1 cellular context compared by ENCODE assay signal in the genomic region with DNA sequence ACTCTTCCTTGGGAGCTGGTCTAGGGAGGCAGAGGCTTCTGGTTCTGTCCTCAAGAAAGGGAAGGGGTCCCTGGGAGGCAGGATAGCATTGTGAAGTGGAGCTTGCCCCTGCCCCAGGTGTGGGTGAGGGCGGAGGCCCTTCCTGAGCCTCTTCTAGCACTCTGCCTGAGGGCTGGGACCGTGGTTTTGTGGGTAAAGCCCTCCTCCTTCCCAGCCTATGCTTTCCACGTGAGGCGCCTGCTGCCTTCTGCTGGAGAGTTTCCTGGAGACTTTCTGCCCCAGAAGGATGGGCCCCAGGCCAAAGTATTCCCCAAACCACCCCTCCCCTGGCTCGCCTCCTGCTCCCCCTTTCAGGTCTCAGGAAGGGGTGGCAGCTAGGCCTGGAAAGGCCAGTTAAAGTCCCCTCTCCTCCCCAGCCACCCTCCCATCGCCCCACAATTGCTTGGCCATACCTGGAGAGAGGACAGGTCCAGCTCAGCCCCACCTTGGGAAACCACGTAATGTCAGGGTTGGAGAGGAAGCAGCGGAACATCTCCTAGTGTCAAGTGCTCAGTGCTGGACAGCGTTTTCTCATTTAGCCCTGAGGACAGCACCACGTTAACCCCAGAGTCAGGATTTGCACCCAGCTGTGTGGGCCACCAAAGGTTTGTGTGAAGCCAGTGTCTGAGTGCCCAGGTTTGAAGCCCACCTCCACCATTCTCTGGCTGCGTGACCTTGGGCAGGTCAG.
TF ChIP-seq lines count a peak whose summit lies in the region.

No MANE protein-coding gene starts in this region.

TF ChIP-seq in GM23338, 12 proteins besides CTCF, POLR2A, EP300 and RAD21:
- TF ChIP-seq POLR2AphosphoS5 (IDR thresholded peaks at IDR 0.05; ENCODE audit: low read depth) (no peak), ETS1 (IDR thresholded peaks at IDR 0.05) (no peak), NANOG (IDR thresholded peaks at IDR 0.05; ENCODE audit: borderline replicate concordance) (no peak)
- TF ChIP-seq, protein P1, sequence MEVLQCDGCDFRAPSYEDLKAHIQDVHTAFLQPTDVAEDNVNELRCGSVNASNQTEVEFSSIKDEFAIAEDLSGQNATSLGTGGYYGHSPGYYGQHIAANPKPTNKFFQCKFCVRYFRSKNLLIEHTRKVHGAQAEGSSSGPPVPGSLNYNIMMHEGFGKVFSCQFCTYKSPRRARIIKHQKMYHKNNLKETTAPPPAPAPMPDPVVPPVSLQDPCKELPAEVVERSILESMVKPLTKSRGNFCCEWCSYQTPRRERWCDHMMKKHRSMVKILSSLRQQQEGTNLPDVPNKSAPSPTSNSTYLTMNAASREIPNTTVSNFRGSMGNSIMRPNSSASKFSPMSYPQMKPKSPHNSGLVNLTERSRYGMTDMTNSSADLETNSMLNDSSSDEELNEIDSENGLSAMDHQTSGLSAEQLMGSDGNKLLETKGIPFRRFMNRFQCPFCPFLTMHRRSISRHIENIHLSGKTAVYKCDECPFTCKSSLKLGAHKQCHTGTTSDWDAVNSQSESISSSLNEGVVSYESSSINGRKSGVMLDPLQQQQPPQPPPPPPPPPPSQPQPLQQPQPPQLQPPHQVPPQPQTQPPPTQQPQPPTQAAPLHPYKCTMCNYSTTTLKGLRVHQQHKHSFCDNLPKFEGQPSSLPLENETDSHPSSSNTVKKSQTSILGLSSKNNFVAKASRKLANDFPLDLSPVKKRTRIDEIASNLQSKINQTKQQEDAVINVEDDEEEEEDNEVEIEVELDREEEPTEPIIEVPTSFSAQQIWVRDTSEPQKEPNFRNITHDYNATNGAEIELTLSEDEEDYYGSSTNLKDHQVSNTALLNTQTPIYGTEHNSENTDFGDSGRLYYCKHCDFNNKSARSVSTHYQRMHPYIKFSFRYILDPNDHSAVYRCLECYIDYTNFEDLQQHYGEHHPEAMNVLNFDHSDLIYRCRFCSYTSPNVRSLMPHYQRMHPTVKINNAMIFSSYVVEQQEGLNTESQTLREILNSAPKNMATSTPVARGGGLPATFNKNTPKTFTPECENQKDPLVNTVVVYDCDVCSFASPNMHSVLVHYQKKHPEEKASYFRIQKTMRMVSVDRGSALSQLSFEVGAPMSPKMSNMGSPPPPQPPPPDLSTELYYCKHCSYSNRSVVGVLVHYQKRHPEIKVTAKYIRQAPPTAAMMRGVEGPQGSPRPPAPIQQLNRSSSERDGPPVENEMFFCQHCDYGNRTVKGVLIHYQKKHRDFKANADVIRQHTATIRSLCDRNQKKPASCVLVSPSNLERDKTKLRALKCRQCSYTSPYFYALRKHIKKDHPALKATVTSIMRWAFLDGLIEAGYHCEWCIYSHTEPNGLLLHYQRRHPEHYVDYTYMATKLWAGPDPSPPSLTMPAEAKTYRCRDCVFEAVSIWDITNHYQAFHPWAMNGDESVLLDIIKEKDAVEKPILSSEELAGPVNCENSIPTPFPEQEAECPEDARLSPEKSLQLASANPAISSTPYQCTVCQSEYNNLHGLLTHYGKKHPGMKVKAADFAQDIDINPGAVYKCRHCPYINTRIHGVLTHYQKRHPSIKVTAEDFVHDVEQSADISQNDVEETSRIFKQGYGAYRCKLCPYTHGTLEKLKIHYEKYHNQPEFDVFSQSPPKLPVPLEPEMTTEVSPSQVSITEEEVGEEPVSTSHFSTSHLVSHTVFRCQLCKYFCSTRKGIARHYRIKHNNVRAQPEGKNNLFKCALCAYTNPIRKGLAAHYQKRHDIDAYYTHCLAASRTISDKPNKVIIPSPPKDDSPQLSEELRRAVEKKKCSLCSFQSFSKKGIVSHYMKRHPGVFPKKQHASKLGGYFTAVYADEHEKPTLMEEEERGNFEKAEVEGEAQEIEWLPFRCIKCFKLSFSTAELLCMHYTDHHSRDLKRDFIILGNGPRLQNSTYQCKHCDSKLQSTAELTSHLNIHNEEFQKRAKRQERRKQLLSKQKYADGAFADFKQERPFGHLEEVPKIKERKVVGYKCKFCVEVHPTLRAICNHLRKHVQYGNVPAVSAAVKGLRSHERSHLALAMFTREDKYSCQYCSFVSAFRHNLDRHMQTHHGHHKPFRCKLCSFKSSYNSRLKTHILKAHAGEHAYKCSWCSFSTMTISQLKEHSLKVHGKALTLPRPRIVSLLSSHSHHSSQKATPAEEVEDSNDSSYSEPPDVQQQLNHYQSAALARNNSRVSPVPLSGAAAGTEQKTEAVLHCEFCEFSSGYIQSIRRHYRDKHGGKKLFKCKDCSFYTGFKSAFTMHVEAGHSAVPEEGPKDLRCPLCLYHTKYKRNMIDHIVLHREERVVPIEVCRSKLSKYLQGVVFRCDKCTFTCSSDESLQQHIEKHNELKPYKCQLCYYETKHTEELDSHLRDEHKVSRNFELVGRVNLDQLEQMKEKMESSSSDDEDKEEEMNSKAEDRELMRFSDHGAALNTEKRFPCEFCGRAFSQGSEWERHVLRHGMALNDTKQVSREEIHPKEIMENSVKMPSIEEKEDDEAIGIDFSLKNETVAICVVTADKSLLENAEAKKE (CRISPR knock-in tag; IDR thresholded peaks at IDR 0.05), result no peak
- TF ChIP-seq, protein P2, sequence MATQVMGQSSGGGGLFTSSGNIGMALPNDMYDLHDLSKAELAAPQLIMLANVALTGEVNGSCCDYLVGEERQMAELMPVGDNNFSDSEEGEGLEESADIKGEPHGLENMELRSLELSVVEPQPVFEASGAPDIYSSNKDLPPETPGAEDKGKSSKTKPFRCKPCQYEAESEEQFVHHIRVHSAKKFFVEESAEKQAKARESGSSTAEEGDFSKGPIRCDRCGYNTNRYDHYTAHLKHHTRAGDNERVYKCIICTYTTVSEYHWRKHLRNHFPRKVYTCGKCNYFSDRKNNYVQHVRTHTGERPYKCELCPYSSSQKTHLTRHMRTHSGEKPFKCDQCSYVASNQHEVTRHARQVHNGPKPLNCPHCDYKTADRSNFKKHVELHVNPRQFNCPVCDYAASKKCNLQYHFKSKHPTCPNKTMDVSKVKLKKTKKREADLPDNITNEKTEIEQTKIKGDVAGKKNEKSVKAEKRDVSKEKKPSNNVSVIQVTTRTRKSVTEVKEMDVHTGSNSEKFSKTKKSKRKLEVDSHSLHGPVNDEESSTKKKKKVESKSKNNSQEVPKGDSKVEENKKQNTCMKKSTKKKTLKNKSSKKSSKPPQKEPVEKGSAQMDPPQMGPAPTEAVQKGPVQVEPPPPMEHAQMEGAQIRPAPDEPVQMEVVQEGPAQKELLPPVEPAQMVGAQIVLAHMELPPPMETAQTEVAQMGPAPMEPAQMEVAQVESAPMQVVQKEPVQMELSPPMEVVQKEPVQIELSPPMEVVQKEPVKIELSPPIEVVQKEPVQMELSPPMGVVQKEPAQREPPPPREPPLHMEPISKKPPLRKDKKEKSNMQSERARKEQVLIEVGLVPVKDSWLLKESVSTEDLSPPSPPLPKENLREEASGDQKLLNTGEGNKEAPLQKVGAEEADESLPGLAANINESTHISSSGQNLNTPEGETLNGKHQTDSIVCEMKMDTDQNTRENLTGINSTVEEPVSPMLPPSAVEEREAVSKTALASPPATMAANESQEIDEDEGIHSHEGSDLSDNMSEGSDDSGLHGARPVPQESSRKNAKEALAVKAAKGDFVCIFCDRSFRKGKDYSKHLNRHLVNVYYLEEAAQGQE (IDR thresholded peaks at IDR 0.05; ENCODE audit: unreplicated experiment), result peak; percentile 65
